8 cellular contexts compared by ENCODE assay signal in the genomic region with DNA sequence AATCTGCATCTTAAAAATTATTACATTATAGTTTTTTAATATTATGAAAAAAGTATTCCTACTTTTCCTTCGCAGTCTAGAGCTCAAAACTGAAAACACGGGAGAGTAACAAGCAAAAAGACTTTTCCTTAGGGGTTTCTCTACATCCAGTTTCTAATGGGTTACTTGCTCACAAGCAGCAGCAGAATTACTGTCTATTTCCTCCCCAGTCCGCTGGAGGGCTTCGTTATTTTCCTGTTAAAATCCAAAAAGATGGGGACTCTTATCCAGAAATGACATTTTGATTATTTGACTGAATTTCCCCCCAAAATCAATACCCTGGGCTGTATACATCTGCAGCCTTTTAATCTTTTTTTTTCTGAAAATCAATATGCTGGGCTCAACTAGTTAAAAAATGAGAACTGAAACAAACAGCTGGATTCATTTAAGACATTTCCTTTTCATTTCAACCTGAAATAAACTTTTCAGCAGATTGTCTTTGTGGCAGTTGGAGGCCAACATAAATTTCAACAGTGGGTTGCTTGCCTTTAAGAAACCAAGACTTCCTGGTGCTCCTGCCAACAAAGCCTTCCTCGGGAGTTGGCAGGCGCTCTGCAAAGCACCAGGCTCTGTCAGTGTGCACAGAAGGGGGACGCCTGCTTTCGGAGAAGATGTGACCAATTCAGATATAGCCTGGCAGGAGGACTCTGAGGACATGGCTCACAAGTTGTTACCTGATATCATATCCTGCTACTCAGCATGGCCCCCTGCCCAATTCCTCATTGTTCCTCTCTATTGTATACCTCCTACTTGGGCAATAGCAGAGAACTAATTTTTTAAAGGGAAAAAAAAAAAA.
DNase-seq lines count a peak whose midpoint lies in the region; ATAC-seq and TF ChIP-seq lines count a peak whose summit lies in the region.

No MANE protein-coding gene starts in this region.

- no peak overlapping the region for H3K9ac ChIP-seq in OCI-LY3 (ENCODE audit: low read length)

- H4K20me1 ChIP-seq in OCI-LY3 (ENCODE audit: insufficient read depth, low read length) (no peaks in the 10 kb centered on the region), hepatocyte (ENCODE audit: insufficient read depth, poor library complexity, severe bottlenecking) (no peaks in the 10 kb centered on the region)

- no peak overlapping the region for H3K27ac ChIP-seq in OCI-LY3 (ENCODE audit: low read length)
- H3K27ac ChIP-seq in hepatocyte: peak overlapping the region; percentile 31

- no peak for DNase-seq in activated naive CD8-positive, alpha-beta T cell treated with anti-CD3 and anti-CD28 coated beads, Interleukin-2, amount 50 U/mL, for 24 hours
- DNase-seq in hepatocyte (ENCODE audit: low spot score) (peak; percentile 28), mesenteric fat pad (ENCODE audit: low spot score) (no peak), HPDE6-E6E7 (ENCODE audit: extremely low spot score) (no peak)
- DNase-seq in effector memory CD8-positive, alpha-beta T cell: no peak

- ATAC-seq in activated naive CD8-positive, alpha-beta T cell treated with anti-CD3 and anti-CD28 coated beads, Interleukin-2, amount 50 U/mL, for 24 hours: no peak
- ATAC-seq in HG03066 (IDR thresholded peaks at IDR 0.05; ENCODE audit: low read depth, unreplicated experiment): peak; percentile 73
- ATAC-seq in effector memory CD8-positive, alpha-beta T cell (replicated peaks): no peak

- peaks cover 7% of the 10 kb centered on the region; the same call in 1 of the 2 replicates for H3K4me1 ChIP-seq in OCI-LY3 (ENCODE audit: low read length)
- H3K4me1 ChIP-seq in hepatocyte (ENCODE audit: insufficient read depth): peaks cover 30% of the 10 kb centered on the region

- H3K27me3 ChIP-seq in OCI-LY3 (ENCODE audit: low read depth, low read length) (no peaks in the 10 kb centered on the region), hepatocyte (no peaks in the 10 kb centered on the region)

- H2AFZ ChIP-seq in OCI-LY3 (ENCODE audit: low read depth, low read length): no peak overlapping the region
- peak overlapping the region; percentile 28 for H2AFZ ChIP-seq in hepatocyte

- H3K36me3 Mint-ChIP-seq in activated naive CD8-positive, alpha-beta T cell: peaks cover 8% of the 10 kb centered on the region
- no peaks in the 10 kb centered on the region for H3K36me3 Mint-ChIP-seq in activated naive CD8-positive, alpha-beta T cell treated with anti-CD3 and anti-CD28 coated beads, Interleukin-2, amount 50 U/mL, for 24 hours (ENCODE audit: low read depth)
- H3K36me3 Mint-ChIP-seq in effector memory CD8-positive, alpha-beta T cell (ENCODE audit: insufficient read depth): no peaks in the 10 kb centered on the region

- H3K9me3 Mint-ChIP-seq in activated naive CD8-positive, alpha-beta T cell (ENCODE audit: low read depth): no peaks in the 10 kb centered on the region
- H3K9me3 Mint-ChIP-seq in activated naive CD8-positive, alpha-beta T cell treated with anti-CD3 and anti-CD28 coated beads, Interleukin-2, amount 50 U/mL, for 24 hours: peaks cover 8% of the 10 kb centered on the region
- no peaks in the 10 kb centered on the region for H3K9me3 Mint-ChIP-seq in effector memory CD8-positive, alpha-beta T cell

- H3K9me3 ChIP-seq in OCI-LY3 (ENCODE audit: insufficient read depth, low read length): no peaks in the 10 kb centered on the region
- H3K9me3 ChIP-seq in hepatocyte (ENCODE audit: low read depth): no peaks in the 10 kb centered on the region

- TF ChIP-seq CTCF in OCI-LY3 (IDR thresholded peaks at IDR 0.05; ENCODE audit: low read depth, low read length): no peak
- TF ChIP-seq CTCF in hepatocyte (IDR thresholded peaks at IDR 0.05; ENCODE audit: poor library complexity): no peak

- 61% methylated on average over 8 of the region's 8 CpGs for WGBS in hepatocyte (ENCODE audit: low lambda C conversion rate, missing lambda C conversion rate)

- H3K4me3 ChIP-seq in OCI-LY3 (ENCODE audit: low read length): no peak overlapping the region
- no peak overlapping the region for H3K4me3 ChIP-seq in hepatocyte

- no peaks in the 10 kb centered on the region for H3K9me2 ChIP-seq in hepatocyte (replicated peaks; ENCODE audit: insufficient read depth)

- no peak overlapping the region for H3K4me3 Mint-ChIP-seq in activated naive CD8-positive, alpha-beta T cell
- H3K4me3 Mint-ChIP-seq in activated naive CD8-positive, alpha-beta T cell treated with anti-CD3 and anti-CD28 coated beads, Interleukin-2, amount 50 U/mL, for 24 hours: no peak overlapping the region
- no peak overlapping the region for H3K4me3 Mint-ChIP-seq in effector memory CD8-positive, alpha-beta T cell

- H3K4me2 ChIP-seq in OCI-LY3 (ENCODE audit: low read length): peak overlapping the region; percentile 28
- H3K4me2 ChIP-seq in hepatocyte: no peak overlapping the region

- peaks cover 37% of the 10 kb centered on the region for H3K4me1 Mint-ChIP-seq in activated naive CD8-positive, alpha-beta T cell (ENCODE audit: low read depth)
- H3K4me1 Mint-ChIP-seq in activated naive CD8-positive, alpha-beta T cell treated with anti-CD3 and anti-CD28 coated beads, Interleukin-2, amount 50 U/mL, for 24 hours: peaks cover 30% of the 10 kb centered on the region
- H3K4me1 Mint-ChIP-seq in effector memory CD8-positive, alpha-beta T cell (ENCODE audit: low read depth in 2 of 2): peaks cover 2 to 3% of the 10 kb centered on the region in 2 donors

- H3K36me3 ChIP-seq in OCI-LY3 (replicated peaks; ENCODE audit: low read depth, low read length): no peaks in the 10 kb centered on the region
- no peaks in the 10 kb centered on the region for H3K36me3 ChIP-seq in hepatocyte (replicated peaks; ENCODE audit: insufficient read depth, low read depth)

- H3K79me2 ChIP-seq in OCI-LY3 (ENCODE audit: low read length): no peaks in the 10 kb centered on the region
- H3K79me2 ChIP-seq in hepatocyte: no peaks in the 10 kb centered on the region

- no peaks in the 10 kb centered on the region for H3K27me3 Mint-ChIP-seq in activated naive CD8-positive, alpha-beta T cell
- no peaks in the 10 kb centered on the region for H3K27me3 Mint-ChIP-seq in activated naive CD8-positive, alpha-beta T cell treated with anti-CD3 and anti-CD28 coated beads, Interleukin-2, amount 50 U/mL, for 24 hours
- H3K27me3 Mint-ChIP-seq in effector memory CD8-positive, alpha-beta T cell: peaks cover 0 to 12% of the 10 kb centered on the region in 2 donors

- H3K27ac Mint-ChIP-seq in activated naive CD8-positive, alpha-beta T cell: peak overlapping the region; percentile 22
- no peak overlapping the region for H3K27ac Mint-ChIP-seq in activated naive CD8-positive, alpha-beta T cell treated with anti-CD3 and anti-CD28 coated beads, Interleukin-2, amount 50 U/mL, for 24 hours
- no peak overlapping the region for H3K27ac Mint-ChIP-seq in effector memory CD8-positive, alpha-beta T cell
